Comparison of ENCODE assay signal across 27 cellular contexts in the genomic region with DNA sequence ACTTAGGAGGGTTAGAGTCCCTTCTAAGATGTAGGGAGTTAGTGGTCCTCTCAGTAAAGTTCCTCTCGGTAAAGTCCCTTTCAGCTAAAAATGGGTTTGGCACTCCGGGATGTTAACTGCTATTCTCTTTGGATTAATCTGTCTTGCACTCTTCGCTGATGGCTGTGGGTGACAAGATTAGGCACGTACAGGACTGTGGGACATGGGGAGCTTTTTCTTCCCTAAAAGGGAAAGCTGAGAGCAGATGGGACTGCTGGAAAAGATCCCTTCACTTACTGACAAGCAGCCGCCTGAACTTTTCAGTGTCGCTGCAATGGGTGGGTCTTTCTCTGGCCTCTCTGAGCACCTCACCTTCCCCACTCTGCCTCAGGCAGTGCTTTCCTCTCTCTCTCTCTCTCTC. TPM values are rescaled to one million over a fixed set of nuclear protein-coding genes. Genes with fewer than 3 reads are reported as not detected.
DNase-seq lines count a peak whose midpoint lies in the region; ATAC-seq, FAIRE-seq and TF ChIP-seq lines count a peak whose summit lies in the region.
"Had no signal": no experiment of that assay in that cellular context is flagged by ENCODE, and none has a peak within 500 bp of the region (broad histone marks: within the 10 kb centered on the region; RNA-seq: fewer than 3 reads in every experiment).

No MANE protein-coding gene starts in this region.

- H3K27ac ChIP-seq in right atrium auricular region, result peak overlapping the region; percentile 82 to 86
- H3K27ac ChIP-seq: 22Rv1, BLaER1 had no signal

- DNase-seq in NCI-H82 (lab: John Stamatoyannopoulos, UW) (peak; percentile 36), NCI-H82 treated with DMSO at 0.1 percent for 48 hours (lab: John Stamatoyannopoulos, UW; ENCODE audit: unreplicated experiment) (no peak), bronchial epithelial cell (ENCODE audit: low read depth) (no peak), right atrium auricular region (ENCODE audit: low spot score) (peak; percentile 47), DMS153 treated with DMSO at 0.1 percent for 48 hours (lab: John Stamatoyannopoulos, UW; ENCODE audit: unreplicated experiment) (no peak)
- peak; percentile 10 for DNase-seq in stimulated activated CD8-positive, alpha-beta memory T cell treated with anti-CD3 and anti-CD28 coated beads, Interleukin-4, amount 100 ng/mL, for 48 hours
- no peak for DNase-seq in activated T-helper 1 cell treated with anti-CD3 and anti-CD28 coated beads, Interleukin-12 subunit alpha, Interleukin-12 subunit beta, Interleukin-2, Interleukin-4 antibody, amounts not matched to agents 30 ng/mL and 10 ng/mL and 1 ng/mL, durations not matched to agents 14 hours and 24 hours and 36 hours (ENCODE audit: low spot score)
- DNase-seq: ACHN; CD4-positive, alpha-beta T cell; COR-L47; DMS79 treated with DMSO at 0.1 percent for 48 hours; GOT3; KBM-7; NCI-H1092; NCI-H1436; NCI-H2029; NCI-H2227 treated with DMSO at 0.1 percent for 48 hours; NCI-H510A; NCI-H748 treated with DMSO at 0.1 percent for 48 hours had no signal

- H3K27ac Mint-ChIP-seq in activated T-helper 1 cell treated with anti-CD3 and anti-CD28 coated beads, Interleukin-12 subunit alpha, Interleukin-12 subunit beta, Interleukin-2, Interleukin-4 antibody, amounts not matched to agents 30 ng/mL and 10 ng/mL and 1 ng/mL, durations not matched to agents 14 hours and 24 hours and 36 hours, result no peak overlapping the region
- H3K27ac Mint-ChIP-seq: CD4-positive, alpha-beta T cell had no signal

- TF ChIP-seq CTCF in bronchial epithelial cell (IDR thresholded peaks at IDR 0.05; ENCODE audit: insufficient read depth, low read length, severe bottlenecking) (no peak), right atrium auricular region (IDR thresholded peaks at IDR 0.05) (no peak)

- intact Hi-C loops in activated T-helper 1 cell treated with anti-CD3 and anti-CD28 coated beads, Interleukin-12 subunit alpha, Interleukin-12 subunit beta, Interleukin-2, Interleukin-4 antibody, amounts not matched to agents 30 ng/mL and 10 ng/mL and 1 ng/mL, durations not matched to agents 14 hours and 24 hours and 36 hours (cut with micrococcal nuclease), result no loop called here

- FAIRE-seq in bronchial epithelial cell (lab: Jason Lieb, UNC), result peak; percentile 68
- FAIRE-seq: RCC 7860 had no signal

- no peaks in the 10 kb centered on the region for H3K4me1 Mint-ChIP-seq in activated T-helper 1 cell treated with anti-CD3 and anti-CD28 coated beads, Interleukin-12 subunit alpha, Interleukin-12 subunit beta, Interleukin-2, Interleukin-4 antibody, amounts not matched to agents 30 ng/mL and 10 ng/mL and 1 ng/mL, durations not matched to agents 14 hours and 24 hours and 36 hours (ENCODE audit: low read depth)

- H3K4me1 ChIP-seq in right atrium auricular region, result no peaks in the 10 kb centered on the region
- H3K4me1 ChIP-seq: BLaER1 had no signal

- no peaks in the 10 kb centered on the region for H3K9me3 Mint-ChIP-seq in activated T-helper 1 cell treated with anti-CD3 and anti-CD28 coated beads, Interleukin-12 subunit alpha, Interleukin-12 subunit beta, Interleukin-2, Interleukin-4 antibody, amounts not matched to agents 30 ng/mL and 10 ng/mL and 1 ng/mL, durations not matched to agents 14 hours and 24 hours and 36 hours
- H3K9me3 Mint-ChIP-seq: CD4-positive, alpha-beta T cell had no signal

- H3K36me3 Mint-ChIP-seq in activated T-helper 1 cell treated with anti-CD3 and anti-CD28 coated beads, Interleukin-12 subunit alpha, Interleukin-12 subunit beta, Interleukin-2, Interleukin-4 antibody, amounts not matched to agents 30 ng/mL and 10 ng/mL and 1 ng/mL, durations not matched to agents 14 hours and 24 hours and 36 hours (ENCODE audit: low read depth), result no peaks in the 10 kb centered on the region

- H3K36me3 ChIP-seq in bronchial epithelial cell (ENCODE audit: control insufficient read depth, insufficient read depth, low read length) (no peaks in the 10 kb centered on the region), right atrium auricular region (no peaks in the 10 kb centered on the region)
- H3K36me3 ChIP-seq: BLaER1 had no signal

- no peak for ATAC-seq in GM19035 (IDR thresholded peaks at IDR 0.05; ENCODE audit: unreplicated experiment)
- ATAC-seq: HCT116 had no signal

- no peaks in the 10 kb centered on the region for H3K9me3 ChIP-seq in right atrium auricular region
- H3K9me3 ChIP-seq: BLaER1 had no signal

- H3K27me3 ChIP-seq in bronchial epithelial cell (ENCODE audit: control insufficient read depth, insufficient read depth, low read length), result no peaks in the 10 kb centered on the region
- H3K27me3 ChIP-seq in right atrium auricular region, result no peaks in the 10 kb centered on the region
- H3K27me3 ChIP-seq: BLaER1 had no signal

- peaks cover 5% of the 10 kb centered on the region for H3K27me3 Mint-ChIP-seq in activated T-helper 1 cell treated with anti-CD3 and anti-CD28 coated beads, Interleukin-12 subunit alpha, Interleukin-12 subunit beta, Interleukin-2, Interleukin-4 antibody, amounts not matched to agents 30 ng/mL and 10 ng/mL and 1 ng/mL, durations not matched to agents 14 hours and 24 hours and 36 hours (ENCODE audit: insufficient read depth)

- H3K4me3 ChIP-seq in bronchial epithelial cell (ENCODE audit: low read depth, low read length), result no peak overlapping the region
- peak overlapping the region in 1 of 2 donors; percentile 18 for H3K4me3 ChIP-seq in right atrium auricular region
- H3K4me3 ChIP-seq: BLaER1 had no signal

- H3K4me3 Mint-ChIP-seq in activated T-helper 1 cell treated with anti-CD3 and anti-CD28 coated beads, Interleukin-12 subunit alpha, Interleukin-12 subunit beta, Interleukin-2, Interleukin-4 antibody, amounts not matched to agents 30 ng/mL and 10 ng/mL and 1 ng/mL, durations not matched to agents 14 hours and 24 hours and 36 hours, result no peak overlapping the region
- H3K4me3 Mint-ChIP-seq: CD4-positive, alpha-beta T cell had no signal

RNA-seq across cellular contexts. Expression of a gene that starts 16.4 kb away (rescaled TPM):
- total RNA-seq in bronchial epithelial cell (not detected in 2 replicates), right atrium auricular region (100 to 1,000 TPM; 444 to 908 TPM)
- not detected in 2 replicates for total RNA-seq in activated T-helper 1 cell treated with anti-CD3 and anti-CD28 coated beads, Interleukin-12 subunit alpha, Interleukin-12 subunit beta, Interleukin-2, Interleukin-4 antibody, amounts not matched to agents 30 ng/mL and 10 ng/mL and 1 ng/mL, durations not matched to agents 14 hours and 24 hours and 36 hours
- total RNA-seq: CD4-positive, alpha-beta T cell; HT1080; OCI-LY7; SK-MEL-5 had no signal

RNA-seq across cellular contexts. Expression of a gene that starts 33.7 kb away (rescaled TPM):
- not detected in 2 replicates for total RNA-seq in bronchial epithelial cell
- total RNA-seq in right atrium auricular region, result under 1 TPM; 0.15 to 0.63 TPM
- total RNA-seq in activated T-helper 1 cell treated with anti-CD3 and anti-CD28 coated beads, Interleukin-12 subunit alpha, Interleukin-12 subunit beta, Interleukin-2, Interleukin-4 antibody, amounts not matched to agents 30 ng/mL and 10 ng/mL and 1 ng/mL, durations not matched to agents 14 hours and 24 hours and 36 hours, result not detected in 2 replicates
- total RNA-seq: CD4-positive, alpha-beta T cell; HT1080; OCI-LY7; SK-MEL-5 had no signal

RNA-seq across cellular contexts. Expression of a gene that starts 54.1 kb away (rescaled TPM):
- 1.4 and 1.6 TPM in 2 replicates for total RNA-seq in bronchial epithelial cell
- total RNA-seq in right atrium auricular region, result under 1 TPM in 1 of 2 donors, not detected in 1; 0.35 TPM
- total RNA-seq in activated T-helper 1 cell treated with anti-CD3 and anti-CD28 coated beads, Interleukin-12 subunit alpha, Interleukin-12 subunit beta, Interleukin-2, Interleukin-4 antibody, amounts not matched to agents 30 ng/mL and 10 ng/mL and 1 ng/mL, durations not matched to agents 14 hours and 24 hours and 36 hours, result 0.32 TPM in 1 of 2 replicates, not detected in the other
- total RNA-seq: HT1080 had no signal

Comparison
In these comparisons a context has a peak if more than half of its experiments do, and no peak if none do; other contexts are left out.
1. DNase-seq: peak in NCI-H82 (single experiment), right atrium auricular region (single experiment) and stimulated activated CD8-positive, alpha-beta memory T cell treated with anti-CD3 and anti-CD28 coated beads, Interleukin-4, amount 100 ng/mL, for 48 hours (single experiment); none in NCI-H82 treated with DMSO at 0.1 percent for 48 hours (single experiment), bronchial epithelial cell (single experiment), DMS153 treated with DMSO at 0.1 percent for 48 hours (single experiment) and activated T-helper 1 cell treated with anti-CD3 and anti-CD28 coated beads, Interleukin-12 subunit alpha, Interleukin-12 subunit beta, Interleukin-2, Interleukin-4 antibody, amounts not matched to agents 30 ng/mL and 10 ng/mL and 1 ng/mL, durations not matched to agents 14 hours and 24 hours and 36 hours (single experiment).
2. RNA of a gene that starts 16.4 kb away (total RNA-seq): 444 to 908 TPM in right atrium auricular region; not detected in bronchial epithelial cell and not detected in activated T-helper 1 cell treated with anti-CD3 and anti-CD28 coated beads, Interleukin-12 subunit alpha, Interleukin-12 subunit beta, Interleukin-2, Interleukin-4 antibody, amounts not matched to agents 30 ng/mL and 10 ng/mL and 1 ng/mL, durations not matched to agents 14 hours and 24 hours and 36 hours; every median in the first group is over 100 times any median in the second.